Comparison of ENCODE assay signal across 16 cellular contexts in the genomic region with DNA sequence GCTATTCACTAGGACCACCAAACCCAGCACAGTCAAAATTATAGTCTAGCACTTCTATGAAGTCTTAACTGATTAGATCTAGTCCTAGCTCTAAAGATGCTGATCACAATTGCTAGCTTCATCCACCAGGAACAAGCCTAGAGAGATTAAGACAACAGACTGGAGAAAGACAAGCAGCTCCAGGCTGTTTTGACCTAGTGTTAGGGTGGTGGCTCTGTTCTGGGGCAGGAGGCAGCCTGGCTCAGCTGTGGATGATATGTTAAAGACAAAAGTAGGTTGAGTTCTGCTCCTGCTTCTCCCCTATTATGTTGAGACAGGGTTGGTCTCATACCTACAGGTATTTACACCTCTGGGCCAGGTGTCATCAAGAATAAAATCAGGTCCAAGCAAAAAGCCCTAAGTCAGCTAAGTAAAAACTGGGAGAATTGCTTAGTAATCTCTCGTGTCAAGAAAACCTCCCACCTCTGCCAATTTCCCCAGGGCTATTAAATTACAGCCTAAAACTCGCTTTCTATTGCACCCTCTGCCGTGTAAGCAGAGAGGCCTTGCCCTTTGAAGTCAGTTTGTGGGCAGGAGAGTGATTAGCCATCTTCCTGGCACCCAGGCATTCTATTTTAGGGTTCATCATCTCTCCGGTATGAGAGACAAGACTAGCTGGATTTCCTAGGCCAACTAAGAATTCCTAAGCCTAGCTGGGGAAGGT. TPM values are rescaled to one million over a fixed set of nuclear protein-coding genes. Genes with fewer than 3 reads are reported as not detected.
DNase-seq lines count a peak whose midpoint lies in the region; ATAC-seq and TF ChIP-seq lines count a peak whose summit lies in the region.
"Had no signal": no experiment of that assay in that cellular context is flagged by ENCODE, and none has a peak within 500 bp of the region (broad histone marks: within the 10 kb centered on the region; RNA-seq: fewer than 3 reads in every experiment).

No MANE protein-coding gene starts in this region.

- H3K4me2 ChIP-seq in MM.1S (ENCODE audit: low read depth, low read length): no peak overlapping the region

- H3F3A ChIP-seq in MM.1S (ENCODE audit: insufficient read depth, low read length): no peaks in the 10 kb centered on the region

- 0 out of 2 replicates have a peak, but pooled peaks cover 4% of the 10 kb centered on the region for H3K4me1 ChIP-seq in MM.1S (ENCODE audit: low read length)
- no peaks in the 10 kb centered on the region for H3K4me1 ChIP-seq in right cardiac atrium (ENCODE audit: control insufficient read depth, insufficient read depth, low read length)
- H3K4me1 ChIP-seq: tibial artery had no signal

- ATAC-seq in right cardiac atrium (no peak), GM21619 (IDR thresholded peaks at IDR 0.05; ENCODE audit: unreplicated experiment) (no peak)
- ATAC-seq: GM12878 had no signal

- no peak overlapping the region for H2AFZ ChIP-seq in MM.1S (ENCODE audit: low read length)

- H3K79me2 ChIP-seq in MM.1S (ENCODE audit: low read length): no peaks in the 10 kb centered on the region

- H3K27ac ChIP-seq in MM.1S (ENCODE audit: low read length) (no peak overlapping the region), right cardiac atrium (ENCODE audit: low read length) (no peak overlapping the region)
- H3K27ac ChIP-seq: brain microvascular endothelial cell, tibial artery had no signal

- DNase-seq in ELR (ENCODE audit: low read depth): peak; percentile 65
- peak; percentile 69 for DNase-seq in MM.1S
- DNase-seq in amniotic stem cell (lab: John Stamatoyannopoulos, UW): peak; percentile 4
- peak; percentile 68 for DNase-seq in myocyte (ENCODE audit: low read depth)
- no peak for DNase-seq in right cardiac atrium
- DNase-seq in NK-92 (lab: John Stamatoyannopoulos, UW; ENCODE audit: unreplicated experiment): no peak
- DNase-seq in SHP77 (lab: John Stamatoyannopoulos, UW): no peak
- DNase-seq: activated CD4-positive, alpha-beta T cell treated with anti-CD3 and anti-CD28 coated beads, Interleukin-2, amount 50 U/mL, for 1 hour; brain microvascular endothelial cell; NCI-H1417; NCI-H748 treated with DMSO at 0.1 percent for 48 hours; occipital lobe; stimulated activated CD4-positive, alpha-beta T cell treated with anti-CD3 and anti-CD28 coated beads, Interleukin-15, amount 100 ng/mL, for 24 hours; tibial artery had no signal

- no peaks in the 10 kb centered on the region for H4K20me1 ChIP-seq in MM.1S (ENCODE audit: insufficient read depth, low read length)

- H3K9me2 ChIP-seq in MM.1S (replicated peaks; ENCODE audit: insufficient read depth, low read length): no peaks in the 10 kb centered on the region

- no peak for TF ChIP-seq CTCF in MM.1S (IDR thresholded peaks at IDR 0.05; ENCODE audit: low read length)

- H3K9me3 ChIP-seq in MM.1S (replicated peaks; ENCODE audit: insufficient read depth, low read length): no peaks in the 10 kb centered on the region
- H3K9me3 ChIP-seq in right cardiac atrium (ENCODE audit: control insufficient read depth, low read length): no peaks in the 10 kb centered on the region

- no peak overlapping the region for H3K4me3 ChIP-seq in MM.1S (ENCODE audit: low read length)
- H3K4me3 ChIP-seq in right cardiac atrium (ENCODE audit: low read length): no peak overlapping the region
- H3K4me3 ChIP-seq: GM12878, tibial artery had no signal

- no peak overlapping the region for H3K9ac ChIP-seq in MM.1S (ENCODE audit: low read length)

- no peaks in the 10 kb centered on the region for H3K27me3 ChIP-seq in MM.1S (replicated peaks; ENCODE audit: insufficient read depth, low read length)
- H3K27me3 ChIP-seq in right cardiac atrium (ENCODE audit: control insufficient read depth, insufficient read depth): no peaks in the 10 kb centered on the region
- H3K27me3 ChIP-seq: brain microvascular endothelial cell, tibial artery had no signal

- 52% methylated on average over 4 of the region's 4 CpGs for WGBS in right cardiac atrium

- intact Hi-C loops in right cardiac atrium (cut with DNase I): no loop called here

- H3K36me3 ChIP-seq in MM.1S (replicated peaks; ENCODE audit: insufficient read depth, low read length): no peaks in the 10 kb centered on the region
- H3K36me3 ChIP-seq: brain microvascular endothelial cell, tibial artery had no signal

RNA-seq across cellular contexts. Expression of gene RAB40AL, which starts 39.9 kb away (rescaled TPM):
- total RNA-seq in myocyte (0.43 TPM in 1 of 2 replicates, not detected in the other), right cardiac atrium (under 1 TPM in 2 of 4 donors, not detected in 2; 0.39 to 0.54 TPM)
- polyA plus RNA-seq in myocyte (2012): 0.37 TPM
- 0.14 TPM for polyA plus RNA-seq in right cardiac atrium

Comparison
In these comparisons a context has a peak if more than half of its experiments do, and no peak if none do; other contexts are left out.
1. DNase-seq: peak in ELR (single experiment), MM.1S (single experiment), amniotic stem cell (single experiment) and myocyte (single experiment); none in right cardiac atrium (0 of 3), NK-92 (single experiment) and SHP77 (0 of 2).